10 cellular contexts compared by ENCODE assay signal in genomic region chr2:101396352-101396717, GRCh38. TPM values are rescaled to one million over a fixed set of nuclear protein-coding genes. Genes with fewer than 3 reads are reported as not detected.
DNase-seq lines count a peak whose midpoint lies in the region; ATAC-seq and TF ChIP-seq lines count a peak whose summit lies in the region.
"Had no signal": no experiment of that assay in that cellular context is flagged by ENCODE, and none has a peak within 500 bp of the region (broad histone marks: within the 10 kb centered on the region; RNA-seq: fewer than 3 reads in every experiment).

No MANE protein-coding gene starts in this region.

- H3K4me1 Mint-ChIP-seq in CD4-positive, alpha-beta T cell (ENCODE audit: low read depth): no peaks in the 10 kb centered on the region

- no peaks in the 10 kb centered on the region; the same call in 1 of the 2 replicates for H3K9me3 ChIP-seq in PC-9 (ENCODE audit: insufficient read depth, low read depth)
- H3K9me3 ChIP-seq in CD4-positive, alpha-beta T cell (ENCODE audit: control insufficient read depth, low read length): no peaks in the 10 kb centered on the region

- peak overlapping the region; percentile 31; the same call in 1 of the 2 replicates for H3K4me3 ChIP-seq in PC-9

- no peak overlapping the region for H3K27ac Mint-ChIP-seq in CD4-positive, alpha-beta T cell
- H3K27ac Mint-ChIP-seq: progenitor cell of endocrine pancreas had no signal

- H3K9me3 Mint-ChIP-seq in CD4-positive, alpha-beta T cell: no peaks in the 10 kb centered on the region

- no peak for ATAC-seq in CD4-positive, alpha-beta T cell (ENCODE audit: poor library complexity)
- ATAC-seq in HG03457 (IDR thresholded peaks at IDR 0.05; ENCODE audit: unreplicated experiment): no peak

- H3K36me3 ChIP-seq in PC-9 (ENCODE audit: low read depth): no peaks in the 10 kb centered on the region

- H3K4me1 ChIP-seq in PC-9 (replicated peaks; ENCODE audit: insufficient read depth): peaks cover 39% of the 10 kb centered on the region

- no TSS peak for BruUV-seq in PC-9 (replicated peaks; lab: Mats Ljungman, UMichigan)

- peaks cover 19% of the 10 kb centered on the region for H3F3A ChIP-seq in PC-9 (ENCODE audit: insufficient read depth, low read depth)

- peak; percentile 81 for DNase-seq in GM03348 (ENCODE audit: low spot score)
- DNase-seq in PC-9: peak; percentile 29 to 88
- peak; percentile 91 for DNase-seq in epithelial cell of prostate (ENCODE audit: low read depth, low spot score)
- peak; percentile 98 for DNase-seq in renal cortical epithelial cell (ENCODE audit: low read depth)
- no peak for DNase-seq in AML-193 (lab: John Stamatoyannopoulos, UW)
- DNase-seq in CD4-positive, alpha-beta T cell: no peak
- DNase-seq in GM19238 (ENCODE audit: insufficient read length, low spot score): no peak
- DNase-seq: activated CD8-positive, alpha-beta memory T cell treated with anti-CD3 and anti-CD28 coated beads, Interleukin-2, amount 50 U/mL, for 48 hours had no signal

- TF ChIP-seq CTCF in PC-9 (conservative IDR thresholded peaks at IDR 0.05): no peak
- no peak for TF ChIP-seq CTCF in CD4-positive, alpha-beta T cell (IDR thresholded peaks at IDR 0.05)

- POLR2A ChIA-PET in PC-9 (lab: Charles Lee; ENCODE audit: unreplicated experiment): interaction anchor here (0.5 to 1.0 kb wide), 3 partner anchors 14 to 246 kb away, joined by 3 to 7 read pairs (median 3); no protein-coding TSS in a partner anchor
- POLR2A ChIA-PET in CD4-positive, alpha-beta T cell (lab: Charles Lee): interaction anchor here (0.6 kb wide), 1 partner anchor 175 kb away, joined by 4 read pairs; no protein-coding TSS in a partner anchor

- no peaks in the 10 kb centered on the region for H3K36me3 Mint-ChIP-seq in CD4-positive, alpha-beta T cell (ENCODE audit: low read depth)

- no peaks in the 10 kb centered on the region for H4K20me1 ChIP-seq in PC-9 (ENCODE audit: insufficient read depth)

- H3K27ac ChIP-seq in PC-9 (peak overlapping the region; percentile 80), epithelial cell of prostate (peak overlapping the region; percentile 81)
- no peak overlapping the region for H3K27ac ChIP-seq in CD4-positive, alpha-beta T cell (ENCODE audit: low read depth, low read length)

- no peaks in the 10 kb centered on the region for H3K27me3 ChIP-seq in PC-9 (ENCODE audit: insufficient read depth, low read depth)
- no peaks in the 10 kb centered on the region for H3K27me3 ChIP-seq in CD4-positive, alpha-beta T cell (ENCODE audit: control insufficient read depth, insufficient read depth, low read length)

- intact Hi-C loops in PC-9 (cut with micrococcal nuclease; ENCODE audit: unreplicated experiment): loop anchor here (2.0 kb wide), 1 partner anchor 14 kb away; no protein-coding TSS in a partner anchor
- intact Hi-C loops in CD4-positive, alpha-beta T cell (cut with DNase I, micrococcal nuclease): no loop called here

- peak overlapping the region; percentile 71 for H3K4me2 ChIP-seq in PC-9

- no peak overlapping the region for H3K4me3 Mint-ChIP-seq in CD4-positive, alpha-beta T cell

- H3K9me2 ChIP-seq in PC-9 (ENCODE audit: insufficient read depth): no peaks in the 10 kb centered on the region

- H3K79me2 ChIP-seq in PC-9 (ENCODE audit: low read depth): no peaks in the 10 kb centered on the region

- H2AFZ ChIP-seq in PC-9: no peak overlapping the region

- CTCF ChIA-PET in PC-9 (lab: Charles Lee): interaction anchor here (1.0 kb wide), 1 partner anchor 9 kb away, joined by 10 read pairs; no protein-coding TSS in a partner anchor
- CTCF ChIA-PET in CD4-positive, alpha-beta T cell (lab: Charles Lee): no interaction called here

- H3K27me3 Mint-ChIP-seq in CD4-positive, alpha-beta T cell: peaks cover 23% of the 10 kb centered on the region

RNA-seq across cellular contexts. Expression of gene CREG2, which starts 9.0 kb away (rescaled TPM):
- 9.0 and 12.3 TPM in 2 replicates for total RNA-seq in PC-9 (2021)
- under 0.01 and 0.70 TPM in 2 replicates for total RNA-seq in renal cortical epithelial cell
- total RNA-seq in CD4-positive, alpha-beta T cell: under 1 TPM in 1 of 2 experiments, not detected in 1; 0.03 TPM

Comparison
In these comparisons a context has a peak if more than half of its experiments do, and no peak if none do; other contexts are left out.
1. DNase-seq: peak in GM03348 (single experiment), PC-9 (2 of 2), epithelial cell of prostate (single experiment) and renal cortical epithelial cell (single experiment); none in AML-193 (0 of 2), CD4-positive, alpha-beta T cell (0 of 10) and GM19238 (single experiment).